Comparison of ENCODE assay signal across 8 cellular contexts in genomic region chr10:110873951-110874350, GRCh38. TPM values are rescaled to one million over a fixed set of nuclear protein-coding genes. Genes with fewer than 3 reads are reported as not detected.
A peak's percentile ranks its signal among the peaks of the same experiment; 100 is the strongest.
DNase-seq lines count a peak whose midpoint lies in the region; ATAC-seq and TF ChIP-seq lines count a peak whose summit lies in the region.

No MANE protein-coding gene starts in this region.

- no peaks in the 10 kb centered on the region for H3K9me3 Mint-ChIP-seq in stimulated activated naive CD8-positive, alpha-beta T cell treated with anti-CD3 and anti-CD28 coated beads, Interleukin-15, Interleukin-2, amounts not matched to agents 100 ng/mL and 50 ng/mL, for 24 hours

- H3K27ac Mint-ChIP-seq in stimulated activated naive CD8-positive, alpha-beta T cell treated with anti-CD3 and anti-CD28 coated beads, Interleukin-15, Interleukin-2, amounts not matched to agents 100 ng/mL and 50 ng/mL, for 24 hours: peak overlapping the region; percentile 85

- 8 to 10% methylated on average over 2 of the region's 2 CpGs for WGBS in body of pancreas, 2 donors

- intact Hi-C loops in body of pancreas (cut with DNase I): no loop called here

- H3K4me1 ChIP-seq in body of pancreas (peaks cover 49% of the 10 kb centered on the region), mucosa of stomach (ENCODE audit: control insufficient read depth, insufficient read depth, low read length) (peaks cover 15% of the 10 kb centered on the region)

- no peak for DNase-seq in stimulated activated naive CD8-positive, alpha-beta T cell treated with anti-CD3 and anti-CD28 coated beads, Interleukin-15, Interleukin-2, amounts not matched to agents 100 U/mL and 50 U/mL, for 24 hours
- DNase-seq in body of pancreas: peak in 1 of 4 donors; percentile 44
- DNase-seq in pons (ENCODE audit: low spot score): no peak
- no peak for DNase-seq in effector CD8-positive, alpha-beta T cell (lab: John Stamatoyannopoulos, UW)
- DNase-seq in NCI-H1048 (lab: John Stamatoyannopoulos, UW): no peak

- H3K27me3 Mint-ChIP-seq in stimulated activated naive CD8-positive, alpha-beta T cell treated with anti-CD3 and anti-CD28 coated beads, Interleukin-15, Interleukin-2, amounts not matched to agents 100 ng/mL and 50 ng/mL, for 24 hours: no peaks in the 10 kb centered on the region

- ATAC-seq in stimulated activated naive CD8-positive, alpha-beta T cell treated with anti-CD3 and anti-CD28 coated beads, Interleukin-15, Interleukin-2, amounts not matched to agents 100 U/mL and 50 U/mL, for 24 hours: no peak
- ATAC-seq in body of pancreas (no peak), GM19035 (IDR thresholded peaks at IDR 0.05; ENCODE audit: unreplicated experiment) (no peak)

- H3K4me3 ChIP-seq in body of pancreas (peak overlapping the region in 1 of 2 donors; percentile 85), mucosa of stomach (ENCODE audit: low read length) (peak overlapping the region; percentile 14)

- TF ChIP-seq POLR2A in body of pancreas (IDR thresholded peaks at IDR 0.05): no peak

- peak overlapping the region; percentile 87 for H3K4me3 Mint-ChIP-seq in stimulated activated naive CD8-positive, alpha-beta T cell treated with anti-CD3 and anti-CD28 coated beads, Interleukin-15, Interleukin-2, amounts not matched to agents 100 ng/mL and 50 ng/mL, for 24 hours

- peak overlapping the region; percentile 87 for H3K9ac ChIP-seq in mucosa of stomach (ENCODE audit: low read length)

- peaks cover 76% of the 10 kb centered on the region for H3K4me1 Mint-ChIP-seq in stimulated activated naive CD8-positive, alpha-beta T cell treated with anti-CD3 and anti-CD28 coated beads, Interleukin-15, Interleukin-2, amounts not matched to agents 100 ng/mL and 50 ng/mL, for 24 hours (ENCODE audit: low read depth)

- H3K36me3 ChIP-seq in body of pancreas (replicated peaks in 1 of 2; ENCODE audit: insufficient read depth in 1 of 2, low read depth in 2 of 2): peaks cover 0 to 3% of the 10 kb centered on the region in 2 donors
- no peaks in the 10 kb centered on the region for H3K36me3 ChIP-seq in mucosa of stomach (ENCODE audit: control insufficient read depth, insufficient read depth, low read length)

- no peak for TF ChIP-seq CTCF in body of pancreas (IDR thresholded peaks at IDR 0.05)

- peak overlapping the region in 3 of 4 donors; percentile 91 to 99 (median 98) for H3K27ac ChIP-seq in body of pancreas

- H3K27me3 ChIP-seq in body of pancreas (no peaks in the 10 kb centered on the region), mucosa of stomach (ENCODE audit: control insufficient read depth, insufficient read depth, low read length) (no peaks in the 10 kb centered on the region)

- H3K9me3 ChIP-seq in body of pancreas (no peaks in the 10 kb centered on the region), mucosa of stomach (ENCODE audit: control insufficient read depth, low read length) (no peaks in the 10 kb centered on the region)

- peaks cover 18% of the 10 kb centered on the region for H3K36me3 Mint-ChIP-seq in stimulated activated naive CD8-positive, alpha-beta T cell treated with anti-CD3 and anti-CD28 coated beads, Interleukin-15, Interleukin-2, amounts not matched to agents 100 ng/mL and 50 ng/mL, for 24 hours (ENCODE audit: low read depth)

RNA-seq across cellular contexts. Expression of gene PDCD4, which starts 2.2 kb away (rescaled TPM):
- total RNA-seq in body of pancreas: 100 to 1,000 TPM; 332 to 458 TPM

RNA-seq across cellular contexts. Expression of gene BBIP1, which starts 45.0 kb away (rescaled TPM):
- 10 to 100 TPM in 1 of 2 donors, 1 to 10 TPM in 1; 2.0 to 22.3 TPM for total RNA-seq in body of pancreas

RNA-seq across cellular contexts. Expression of gene SHOC2, which starts 45.5 kb away (rescaled TPM):
- total RNA-seq in body of pancreas: 10 to 100 TPM; 24.1 to 26.0 TPM
